8 cellular contexts compared by ENCODE assay signal in genomic region chr1:202957733-202958543, GRCh38. TPM values are rescaled to one million over a fixed set of nuclear protein-coding genes. Genes with fewer than 3 reads are reported as not detected.
DNase-seq lines count a peak whose midpoint lies in the region; ATAC-seq and TF ChIP-seq lines count a peak whose summit lies in the region.

A gene with protein sequence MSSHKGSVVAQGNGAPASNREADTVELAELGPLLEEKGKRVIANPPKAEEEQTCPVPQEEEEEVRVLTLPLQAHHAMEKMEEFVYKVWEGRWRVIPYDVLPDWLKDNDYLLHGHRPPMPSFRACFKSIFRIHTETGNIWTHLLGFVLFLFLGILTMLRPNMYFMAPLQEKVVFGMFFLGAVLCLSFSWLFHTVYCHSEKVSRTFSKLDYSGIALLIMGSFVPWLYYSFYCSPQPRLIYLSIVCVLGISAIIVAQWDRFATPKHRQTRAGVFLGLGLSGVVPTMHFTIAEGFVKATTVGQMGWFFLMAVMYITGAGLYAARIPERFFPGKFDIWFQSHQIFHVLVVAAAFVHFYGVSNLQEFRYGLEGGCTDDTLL (minus strand): TSS chr1:202958312. CDS start chr1:202951070, 7,242 bp downstream.

- H3K27ac Mint-ChIP-seq in brain: peak within 1 kb of the TSS; percentile 80 to 97 (median 87)

- peaks cover 3% of the 10 kb centered on the region; the same call in 1 of the 2 replicates for H3K36me3 ChIP-seq in iPS DF 6.9 (ENCODE audit: control insufficient read depth, insufficient read depth, low read length)

- DNase-seq in 8988T (peak; percentile 97), NCI-H2081 treated with DMSO at 0.1 percent for 48 hours (lab: John Stamatoyannopoulos, UW) (peak; percentile 67), UCSD-AML1 (lab: John Stamatoyannopoulos, UW; ENCODE audit: unreplicated experiment) (peak; percentile 88), iPS DF 6.9 (ENCODE audit: low read depth, low spot score) (no peak), skeletal muscle cell (ENCODE audit: low read depth) (peak; percentile 50)

- peak; percentile 88 for ATAC-seq in GM18517 (IDR thresholded peaks at IDR 0.05; ENCODE audit: unreplicated experiment)
- peak; percentile 98 for ATAC-seq in HG03039 (IDR thresholded peaks at IDR 0.05; ENCODE audit: unreplicated experiment)

- peak in 1 of 2 experiments; percentile 52 for TF ChIP-seq CTCF in brain (conservative IDR thresholded peaks at IDR 0.05)

- H3K4me3 ChIP-seq in iPS DF 6.9 (ENCODE audit: low read length) (peak within 1 kb of the TSS; percentile 99), skeletal muscle cell (ENCODE audit: low read depth, low read length) (peak within 1 kb of the TSS; percentile 90)

- peaks cover 56% of the 10 kb centered on the region for H3K4me1 Mint-ChIP-seq in brain

- no peaks in the 10 kb centered on the region for H3K27me3 ChIP-seq in iPS DF 6.9 (ENCODE audit: control insufficient read depth, insufficient read depth, low read length)

- WGBS in iPS DF 6.9 (ENCODE audit: insufficient coverage, insufficient read length): no CpG with 5 or more reads among the region's 86 CpGs

- H3K27me3 Mint-ChIP-seq in brain: no peaks in the 10 kb centered on the region

- H3K9me3 ChIP-seq in iPS DF 6.9 (ENCODE audit: control insufficient read depth, insufficient read depth, low read length): no peaks in the 10 kb centered on the region

- peaks cover 1% of the 10 kb centered on the region; the same call in 1 of the 2 replicates for H3K4me1 ChIP-seq in iPS DF 6.9 (ENCODE audit: control insufficient read depth, insufficient read depth, low read length)

- H3K27ac ChIP-seq in iPS DF 6.9 (ENCODE audit: low read length): no peak within 1 kb of the TSS

- peak within 1 kb of the TSS; percentile 90 to 96 (median 93) for H3K4me3 Mint-ChIP-seq in brain

- peaks cover 17% of the 10 kb centered on the region for H3K36me3 Mint-ChIP-seq in brain

- no peaks in the 10 kb centered on the region for H3K9me3 Mint-ChIP-seq in brain

RNA-seq across cellular contexts. Expression of the gene that starts here (rescaled TPM):
- polyA plus RNA-seq in brain (ENCODE audit: insufficient read depth, low read depth, low replicate concordance): 139 TPM
